In genomic region chr16:75763250-75763649, GRCh38 we compare ENCODE assay signal across 22 cellular contexts. TPM values are rescaled to one million over a fixed set of nuclear protein-coding genes. Genes with fewer than 3 reads are reported as not detected.
DNase-seq lines count a peak whose midpoint lies in the region; FAIRE-seq and TF ChIP-seq lines count a peak whose summit lies in the region.
"Had no signal": no experiment of that assay in that cellular context is flagged by ENCODE, and none has a peak within 500 bp of the region (broad histone marks: within the 10 kb centered on the region; RNA-seq: fewer than 3 reads in every experiment).

No MANE protein-coding gene starts in this region.

- no peak for TF ChIP-seq CTCF in foreskin fibroblast (IDR thresholded peaks at IDR 0.05; ENCODE audit: low read depth, low read length)

- H3K4me1 ChIP-seq in Karpas-422 (ENCODE audit: low read length) (peaks cover 41% of the 10 kb centered on the region), neuron (ENCODE audit: insufficient read depth, low read length) (peaks cover 12% of the 10 kb centered on the region)
- H3K4me1 ChIP-seq: SJCRH30 had no signal

- H3K9me3 ChIP-seq in Karpas-422 (ENCODE audit: low read length): no peaks in the 10 kb centered on the region
- no peaks in the 10 kb centered on the region for H3K9me3 ChIP-seq in neuron (ENCODE audit: low read length)
- H3K9me3 ChIP-seq: SJCRH30 had no signal

- no peaks in the 10 kb centered on the region for H3K9me2 ChIP-seq in Karpas-422 (replicated peaks; ENCODE audit: insufficient read depth, low read length)

- no peak for FAIRE-seq in RCC 7860 (lab: Jason Lieb, UNC)
- no peak for FAIRE-seq in GM12891 (lab: Jason Lieb, UNC)
- FAIRE-seq: G401.6 had no signal

- H3K36me3 ChIP-seq in Karpas-422 (ENCODE audit: insufficient read depth, low read length) (no peaks in the 10 kb centered on the region), neuron (ENCODE audit: insufficient read depth, low read length) (no peaks in the 10 kb centered on the region)
- H3K36me3 ChIP-seq: SJCRH30 had no signal

- H3K27ac ChIP-seq in Karpas-422 (ENCODE audit: low read length): peak overlapping the region; percentile 74
- H3K27ac ChIP-seq: SJCRH30 had no signal

- no peaks in the 10 kb centered on the region for H4K20me1 ChIP-seq in Karpas-422 (ENCODE audit: insufficient read depth, low read depth, low read length)

- no peaks in the 10 kb centered on the region for H3K79me2 ChIP-seq in Karpas-422 (ENCODE audit: low read length)

- no peak for TF ChIP-seq POLR2A in GM12891 (IDR thresholded peaks at IDR 0.05; ENCODE audit: low read depth, low read length)

- H3K4me3 ChIP-seq in Karpas-422 (ENCODE audit: low read length) (no peak overlapping the region), neuron (ENCODE audit: low read length) (no peak overlapping the region), foreskin fibroblast (ENCODE audit: low read depth in 1 of 2, low read length in 2 of 2) (no peak overlapping the region)
- H3K4me3 ChIP-seq: SJCRH30 had no signal

- H3K9ac ChIP-seq in Karpas-422 (ENCODE audit: low read length): no peak overlapping the region; the same call in 1 of the 2 replicates

- H2AFZ ChIP-seq in Karpas-422 (ENCODE audit: low read length) (peak overlapping the region; percentile 90), neuron (ENCODE audit: low read depth, low read length) (peak overlapping the region; percentile 56)

- DNase-seq in NCI-H1417 (lab: John Stamatoyannopoulos, UW) (peak in 2 of 3 experiments; percentile 4 to 16), NCI-H1417 treated with DMSO at 0.1 percent for 48 hours (lab: John Stamatoyannopoulos, UW) (no peak), Karpas-422 (no peak), cerebellar cortex (ENCODE audit: low spot score) (peak; percentile 22), foreskin fibroblast (no peak), RCC 7860 (ENCODE audit: low spot score) (no peak), GM12891 (ENCODE audit: insufficient read length, low spot score) (no peak)
- DNase-seq: 8988T; Calu3; CD4-positive, alpha-beta memory T cell; DMS79; KG1; NCI-H1092; NCI-H1694 treated with DMSO at 0.1 percent for 48 hours; NCI-H446 treated with DMSO at 0.1 percent for 48 hours; NCI-H82; RPMI8226; SJCRH30 had no signal

- peak overlapping the region; percentile 60 for H3K4me2 ChIP-seq in Karpas-422 (ENCODE audit: low read depth, low read length, poor library complexity, severe bottlenecking)

- H3K27me3 ChIP-seq in Karpas-422 (ENCODE audit: low read length): no peaks in the 10 kb centered on the region
- H3K27me3 ChIP-seq in neuron (ENCODE audit: insufficient read depth, low read length): no peaks in the 10 kb centered on the region
- H3K27me3 ChIP-seq: SJCRH30 had no signal

TF ChIP-seq in GM12891, 5 proteins besides CTCF, POLR2A, EP300 and RAD21:
- no peak for TF ChIP-seq POU2F2 (IDR thresholded peaks at IDR 0.05; ENCODE audit: low read depth, low read length)
- TF ChIP-seq SPI1 (IDR thresholded peaks at IDR 0.05; ENCODE audit: low read depth, low read length): no peak
- no peak for TF ChIP-seq POLR2AphosphoS5 (IDR thresholded peaks at IDR 0.05; ENCODE audit: low read depth, low read length)
- TF ChIP-seq PAX5 (IDR thresholded peaks at IDR 0.05; ENCODE audit: insufficient read depth, low read length, severe bottlenecking): no peak
- TF ChIP-seq TAF1 (IDR thresholded peaks at IDR 0.05; ENCODE audit: low read depth, low read length): no peak

RNA-seq across cellular contexts. Expression of gene CPHXL, which starts 37.0 kb away (rescaled TPM):
- not detected in 2 replicates for total RNA-seq in Karpas-422 (2014; rRNA removed; shearing (Covaris generic); ENCODE audit: low replicate concordance)
- polyA plus RNA-seq in GM12891 (2012; ENCODE audit: low read depth, missing spikeins): not detected
- total RNA-seq: Calu3; CD4-positive, alpha-beta memory T cell; MCF 10A; SJCRH30 had no signal
- polyA plus RNA-seq: BJ; CD4-positive, alpha-beta memory T cell had no signal

Comparison
In these comparisons a context has a peak if more than half of its experiments do, and no peak if none do; other contexts are left out.
1. DNase-seq: peak in NCI-H1417 (2 of 3) and cerebellar cortex (single experiment); none in NCI-H1417 treated with DMSO at 0.1 percent for 48 hours (single experiment), Karpas-422 (single experiment), foreskin fibroblast (0 of 2), RCC 7860 (single experiment) and GM12891 (single experiment).